ENCODE assay signal across 20 cellular contexts in genomic region chr2:161028581-161028980, GRCh38.
DNase-seq lines count a peak whose midpoint lies in the region; ATAC-seq and TF ChIP-seq lines count a peak whose summit lies in the region.
"Had no signal": no experiment of that assay in that cellular context is flagged by ENCODE, and none has a peak within 500 bp of the region (broad histone marks: within the 10 kb centered on the region; RNA-seq: fewer than 3 reads in every experiment).

No MANE protein-coding gene starts in this region.

- no peak overlapping the region for H3K4me3 ChIP-seq in GM12865 (ENCODE audit: low read depth, low read length)

- H3K4me1 Mint-ChIP-seq in activated CD8-positive, alpha-beta memory T cell treated with anti-CD3 and anti-CD28 coated beads, Interleukin-2, amount 10 ng/mL, durations not matched to agents 7 days and 5 days = peaks cover 5% of the 10 kb centered on the region
- H3K4me1 Mint-ChIP-seq in activated T-helper 1 cell treated with anti-CD3 and anti-CD28 coated beads, Interleukin-12 subunit alpha, Interleukin-12 subunit beta, Interleukin-2, Interleukin-4 antibody, amounts not matched to agents 30 ng/mL and 10 ng/mL and 1 ng/mL, durations not matched to agents 14 hours and 24 hours and 36 hours (ENCODE audit: low read depth) = peaks cover 7% of the 10 kb centered on the region
- H3K4me1 Mint-ChIP-seq in activated T-cell treated with anti-CD3 and anti-CD28 coated beads, Interleukin-2, amount 50 U/mL, for 24 hours (ENCODE audit: low read depth) = peaks cover 5% of the 10 kb centered on the region

- intact Hi-C loops in activated T-helper 1 cell treated with anti-CD3 and anti-CD28 coated beads, Interleukin-12 subunit alpha, Interleukin-12 subunit beta, Interleukin-2, Interleukin-4 antibody, amounts not matched to agents 30 ng/mL and 10 ng/mL and 1 ng/mL, durations not matched to agents 14 hours and 24 hours and 36 hours (cut with micrococcal nuclease) = no loop called here

- peak overlapping the region; percentile 71 for H3K27ac Mint-ChIP-seq in activated CD8-positive, alpha-beta memory T cell treated with anti-CD3 and anti-CD28 coated beads, Interleukin-2, amount 10 ng/mL, durations not matched to agents 7 days and 5 days
- H3K27ac Mint-ChIP-seq in activated T-helper 1 cell treated with anti-CD3 and anti-CD28 coated beads, Interleukin-12 subunit alpha, Interleukin-12 subunit beta, Interleukin-2, Interleukin-4 antibody, amounts not matched to agents 30 ng/mL and 10 ng/mL and 1 ng/mL, durations not matched to agents 14 hours and 24 hours and 36 hours = peak overlapping the region; percentile 0
- no peak overlapping the region for H3K27ac Mint-ChIP-seq in activated T-cell treated with anti-CD3 and anti-CD28 coated beads, Interleukin-2, amount 50 U/mL, for 24 hours
- H3K27ac Mint-ChIP-seq: CD14-positive monocyte had no signal

- TF ChIP-seq CTCF in GM12865 (IDR thresholded peaks at IDR 0.05; ENCODE audit: insufficient read depth, low read depth, low read length, missing control alignments) = no peak

- CTCF ChIA-PET in activated CD8-positive, alpha-beta memory T cell treated with anti-CD3 and anti-CD28 coated beads, Interleukin-2, amount 10 ng/mL, durations not matched to agents 7 days and 5 days (lab: Charles Lee) = no interaction called here

- H3K4me3 Mint-ChIP-seq in activated CD8-positive, alpha-beta memory T cell treated with anti-CD3 and anti-CD28 coated beads, Interleukin-2, amount 10 ng/mL, durations not matched to agents 7 days and 5 days = no peak overlapping the region
- H3K4me3 Mint-ChIP-seq in activated T-helper 1 cell treated with anti-CD3 and anti-CD28 coated beads, Interleukin-12 subunit alpha, Interleukin-12 subunit beta, Interleukin-2, Interleukin-4 antibody, amounts not matched to agents 30 ng/mL and 10 ng/mL and 1 ng/mL, durations not matched to agents 14 hours and 24 hours and 36 hours = no peak overlapping the region
- no peak overlapping the region for H3K4me3 Mint-ChIP-seq in activated T-cell treated with anti-CD3 and anti-CD28 coated beads, Interleukin-2, amount 50 U/mL, for 24 hours
- H3K4me3 Mint-ChIP-seq: CD14-positive monocyte had no signal

- peaks cover 7% of the 10 kb centered on the region for H3K27me3 Mint-ChIP-seq in activated CD8-positive, alpha-beta memory T cell treated with anti-CD3 and anti-CD28 coated beads, Interleukin-2, amount 10 ng/mL, durations not matched to agents 7 days and 5 days
- H3K27me3 Mint-ChIP-seq in activated T-helper 1 cell treated with anti-CD3 and anti-CD28 coated beads, Interleukin-12 subunit alpha, Interleukin-12 subunit beta, Interleukin-2, Interleukin-4 antibody, amounts not matched to agents 30 ng/mL and 10 ng/mL and 1 ng/mL, durations not matched to agents 14 hours and 24 hours and 36 hours (ENCODE audit: insufficient read depth) = peaks cover 7% of the 10 kb centered on the region
- no peaks in the 10 kb centered on the region for H3K27me3 Mint-ChIP-seq in activated T-cell treated with anti-CD3 and anti-CD28 coated beads, Interleukin-2, amount 50 U/mL, for 24 hours

- peaks cover 4% of the 10 kb centered on the region for H3K9me3 Mint-ChIP-seq in activated CD8-positive, alpha-beta memory T cell treated with anti-CD3 and anti-CD28 coated beads, Interleukin-2, amount 10 ng/mL, durations not matched to agents 7 days and 5 days (ENCODE audit: low read depth)
- peaks cover 17% of the 10 kb centered on the region for H3K9me3 Mint-ChIP-seq in activated T-helper 1 cell treated with anti-CD3 and anti-CD28 coated beads, Interleukin-12 subunit alpha, Interleukin-12 subunit beta, Interleukin-2, Interleukin-4 antibody, amounts not matched to agents 30 ng/mL and 10 ng/mL and 1 ng/mL, durations not matched to agents 14 hours and 24 hours and 36 hours
- H3K9me3 Mint-ChIP-seq in activated T-cell treated with anti-CD3 and anti-CD28 coated beads, Interleukin-2, amount 50 U/mL, for 24 hours = no peaks in the 10 kb centered on the region

- DNase-seq in activated CD8-positive, alpha-beta memory T cell treated with anti-CD3 and anti-CD28 coated beads, Interleukin-2, amount 10 ng/mL, durations not matched to agents 7 days and 5 days = no peak
- DNase-seq in activated CD8-positive, alpha-beta memory T cell treated with anti-CD3 and anti-CD28 coated beads, Interleukin-2, amount 50 U/mL, for 48 hours = no peak
- DNase-seq in GM12865 (ENCODE audit: low read depth) (peak; percentile 8), iris pigment epithelial cell (ENCODE audit: low read depth) (peak; percentile 28), C1 segment of cervical spinal cord (lab: John Stamatoyannopoulos, UW) (no peak)
- DNase-seq in activated T-helper 1 cell treated with anti-CD3 and anti-CD28 coated beads, Interleukin-12 subunit alpha, Interleukin-12 subunit beta, Interleukin-2, Interleukin-4 antibody, amounts not matched to agents 30 ng/mL and 10 ng/mL and 1 ng/mL, durations not matched to agents 14 hours and 24 hours and 36 hours (ENCODE audit: low spot score) = no peak
- DNase-seq in activated T-cell treated with anti-CD3 and anti-CD28 coated beads, Interleukin-2, amount 50 U/mL, for 24 hours = no peak
- DNase-seq: DMS79, GOT3, KG1, NCI-H1105 treated with DMSO at 0.1 percent for 48 hours, NCI-H2029 treated with DMSO at 0.1 percent for 48 hours, NCI-H345, NCI-H524, NCI-H774, SIG-M5 had no signal

- no peak for TF ChIP-seq POLR2A in GM18505 (IDR thresholded peaks at IDR 0.05; ENCODE audit: borderline replicate concordance, extremely low read depth, insufficient read depth, insufficient read length)

- peak; percentile 27 for ATAC-seq in activated CD8-positive, alpha-beta memory T cell treated with anti-CD3 and anti-CD28 coated beads, Interleukin-2, amount 10 ng/mL, durations not matched to agents 7 days and 5 days
- ATAC-seq in GM18505 (IDR thresholded peaks at IDR 0.05; ENCODE audit: unreplicated experiment) = no peak
- ATAC-seq: HCT116, Panc1 had no signal

- peaks cover 10% of the 10 kb centered on the region for H3K36me3 Mint-ChIP-seq in activated CD8-positive, alpha-beta memory T cell treated with anti-CD3 and anti-CD28 coated beads, Interleukin-2, amount 10 ng/mL, durations not matched to agents 7 days and 5 days
- H3K36me3 Mint-ChIP-seq in activated T-helper 1 cell treated with anti-CD3 and anti-CD28 coated beads, Interleukin-12 subunit alpha, Interleukin-12 subunit beta, Interleukin-2, Interleukin-4 antibody, amounts not matched to agents 30 ng/mL and 10 ng/mL and 1 ng/mL, durations not matched to agents 14 hours and 24 hours and 36 hours (ENCODE audit: low read depth) = peaks cover 7% of the 10 kb centered on the region
- no peaks in the 10 kb centered on the region for H3K36me3 Mint-ChIP-seq in activated T-cell treated with anti-CD3 and anti-CD28 coated beads, Interleukin-2, amount 50 U/mL, for 24 hours (ENCODE audit: low read depth)
- H3K36me3 Mint-ChIP-seq: CD14-positive monocyte had no signal

Comparison
In these comparisons a context has a peak if more than half of its experiments do, and no peak if none do; other contexts are left out.
1. DNase-seq: peak in GM12865 (single experiment) and iris pigment epithelial cell (single experiment); none in activated CD8-positive, alpha-beta memory T cell treated with anti-CD3 and anti-CD28 coated beads, Interleukin-2, amount 10 ng/mL, durations not matched to agents 7 days and 5 days (single experiment), activated CD8-positive, alpha-beta memory T cell treated with anti-CD3 and anti-CD28 coated beads, Interleukin-2, amount 50 U/mL, for 48 hours (single experiment), activated T-helper 1 cell treated with anti-CD3 and anti-CD28 coated beads, Interleukin-12 subunit alpha, Interleukin-12 subunit beta, Interleukin-2, Interleukin-4 antibody, amounts not matched to agents 30 ng/mL and 10 ng/mL and 1 ng/mL, durations not matched to agents 14 hours and 24 hours and 36 hours (single experiment), activated T-cell treated with anti-CD3 and anti-CD28 coated beads, Interleukin-2, amount 50 U/mL, for 24 hours (single experiment) and C1 segment of cervical spinal cord (0 of 14).